In genomic region chr4:15167743-15168142, GRCh38 we compare ENCODE assay signal across 34 cellular contexts.
"Had no signal": no experiment of that assay in that cellular context is flagged by ENCODE, and none has a peak within 500 bp of the region (broad histone marks: within the 10 kb centered on the region; RNA-seq: fewer than 3 reads in every experiment).

No MANE protein-coding gene starts in this region.

- ATAC-seq: activated naive CD4-positive, alpha-beta T cell treated with anti-CD3 and anti-CD28 coated beads, Interleukin-2, amount 50 U/mL, for 72 hours; activated naive CD8-positive, alpha-beta T cell treated with anti-CD3 and anti-CD28 coated beads, Interleukin-2, amount 50 U/mL, for 24 hours; activated T-cell treated with anti-CD3 and anti-CD28 coated beads, Interleukin-2, amount 50 U/mL, for 4 hours; activated T-cell treated with anti-CD3 and anti-CD28 coated beads, Interleukin-2, amount 50 U/mL, for 72 hours; activated T-helper 17 cell treated with anti-CD3 and anti-CD28 coated beads, Interleukin-2, amount 50 U/mL, for 72 hours; body of pancreas had no signal

- H3K36me3 ChIP-seq: adrenal gland, ascending aorta, brain microvascular endothelial cell, breast epithelium, cardiac muscle cell had no signal

- DNase-seq: activated effector memory CD4-positive, alpha-beta T cell treated with anti-CD3 and anti-CD28 coated beads, Interleukin-2, amount 50 U/mL, for 16 hours; activated effector memory CD4-positive, alpha-beta T cell treated with Interleukin-2 at 50 U/mL for 16 hours; activated gamma-delta T cell; activated gamma-delta T cell treated with Interleukin-2 at 50 U/mL for 16 hours; activated naive CD4-positive, alpha-beta T cell; activated naive CD4-positive, alpha-beta T cell treated with anti-CD3 and anti-CD28 coated beads for 36 hours; activated naive CD4-positive, alpha-beta T cell treated with anti-CD3 and anti-CD28 coated beads, Interleukin-2, amount 10 ng/mL, durations not matched to agents 7 days and 5 days; activated naive CD4-positive, alpha-beta T cell treated with anti-CD3 and anti-CD28 coated beads, Interleukin-2, amount 50 U/mL, for 16 hours; activated naive CD4-positive, alpha-beta T cell treated with Interleukin-2 at 50 U/mL for 16 hours; activated naive CD8-positive, alpha-beta T cell treated with anti-CD3 and anti-CD28 coated beads for 36 hours; activated naive CD8-positive, alpha-beta T cell treated with anti-CD3 and anti-CD28 coated beads, Interleukin-2, amount 10 ng/mL, durations not matched to agents 7 days and 5 days; activated naive CD8-positive, alpha-beta T cell treated with anti-CD3 and anti-CD28 coated beads, Interleukin-2, amount 50 U/mL, for 24 hours; activated T-cell treated with anti-CD3 and anti-CD28 coated beads, Interleukin-2, amount 50 U/mL, for 1 hour; activated T-cell treated with anti-CD3 and anti-CD28 coated beads, Interleukin-2, amount 50 U/mL, for 24 hours; activated T-cell treated with anti-CD3 and anti-CD28 coated beads, Interleukin-2, amount 50 U/mL, for 4 hours; activated T-cell treated with anti-CD3 and anti-CD28 coated beads, Interleukin-2, amount 50 U/mL, for 48 hours; activated T-cell treated with anti-CD3 and anti-CD28 coated beads, Interleukin-2, amount 50 U/mL, for 72 hours; adrenal gland; amniotic stem cell; amygdala; anterior cingulate cortex; aorta; body of pancreas; brain microvascular endothelial cell; caudate nucleus; central memory CD4-positive, alpha-beta T cell; cerebellar nuclear complex had no signal

- H3K27ac ChIP-seq: adrenal gland, ascending aorta, body of pancreas, brain microvascular endothelial cell, breast epithelium, cardiac muscle cell had no signal

- H3K27me3 ChIP-seq: ascending aorta, body of pancreas, brain microvascular endothelial cell, breast epithelium, cardiac muscle cell had no signal

- H3K4me3 ChIP-seq: adrenal gland, ascending aorta, body of pancreas, breast epithelium, cardiac muscle cell had no signal

- H3K4me1 ChIP-seq: adrenal gland, ascending aorta, body of pancreas, breast epithelium had no signal

- H3K9me3 ChIP-seq: body of pancreas had no signal

- FAIRE-seq: astrocyte, bronchial epithelial cell had no signal
